ENCODE assay signal across 10 cellular contexts in genomic region chr6:161353208-161353613, GRCh38.
DNase-seq lines count a peak whose midpoint lies in the region; ATAC-seq and TF ChIP-seq lines count a peak whose summit lies in the region.
"Had no signal": no experiment of that assay in that cellular context is flagged by ENCODE, and none has a peak within 500 bp of the region (broad histone marks: within the 10 kb centered on the region; RNA-seq: fewer than 3 reads in every experiment).

No MANE protein-coding gene starts in this region.

- peak; percentile 55; the same call in 1 of the 2 replicates for TF ChIP-seq CTCF in WTC11 (IDR thresholded peaks at IDR 0.05)
- TF ChIP-seq CTCF in upper lobe of right lung (IDR thresholded peaks at IDR 0.05): peak; percentile 15
- no peak for TF ChIP-seq CTCF in tibial artery (IDR thresholded peaks at IDR 0.05)

- peaks cover 2% of the 10 kb centered on the region for H3K4me1 ChIP-seq in iPS-15b (ENCODE audit: control insufficient read depth, insufficient read depth, low read length)
- H3K4me1 ChIP-seq in upper lobe of right lung: no peaks in the 10 kb centered on the region
- no peaks in the 10 kb centered on the region for H3K4me1 ChIP-seq in tibial artery

- no peak overlapping the region for H3K27ac Mint-ChIP-seq in WTC11

- H3K9me3 ChIP-seq in iPS-15b (ENCODE audit: control insufficient read depth, insufficient read depth, low read length) (no peaks in the 10 kb centered on the region), upper lobe of right lung (no peaks in the 10 kb centered on the region), tibial artery (no peaks in the 10 kb centered on the region)

- POLR2A ChIA-PET in WTC11 (lab: Charles Lee): interaction anchor here (1.0 kb wide), 1 partner anchor 79 kb away, joined by 7 read pairs; the partner anchor contains the start of gene AGPAT4

- no peak overlapping the region for H3K9ac ChIP-seq in iPS-15b (ENCODE audit: low read depth, low read length)

- no peaks in the 10 kb centered on the region for H3K9me3 Mint-ChIP-seq in WTC11

- H3K4me1 Mint-ChIP-seq in WTC11: peaks cover 27% of the 10 kb centered on the region
- H3K4me1 Mint-ChIP-seq: brain had no signal

- no peaks in the 10 kb centered on the region for H3K36me3 ChIP-seq in iPS-15b (ENCODE audit: control insufficient read depth, insufficient read depth, low read length)
- H3K36me3 ChIP-seq in upper lobe of right lung: no peaks in the 10 kb centered on the region
- H3K36me3 ChIP-seq in tibial artery: no peaks in the 10 kb centered on the region

- H3K36me3 Mint-ChIP-seq in WTC11: no peaks in the 10 kb centered on the region
- H3K36me3 Mint-ChIP-seq: brain had no signal

- H3K27ac ChIP-seq in upper lobe of right lung: no peak overlapping the region
- H3K27ac ChIP-seq in tibial artery: no peak overlapping the region

- intact Hi-C loops in upper lobe of right lung (cut with DNase I): no loop called here
- intact Hi-C loops in tibial artery (cut with DNase I; ENCODE audit: low total_unique reads): no loop called here

- ATAC-seq in WTC11: peak; percentile 96
- peak; percentile 64 for ATAC-seq in upper lobe of right lung

- peaks cover 4% of the 10 kb centered on the region; the same call in 1 of the 2 replicates for H3K27me3 Mint-ChIP-seq in WTC11 (ENCODE audit: low read depth)
- H3K27me3 Mint-ChIP-seq: brain had no signal

- no peak overlapping the region for H3K4me3 Mint-ChIP-seq in WTC11
- H3K4me3 Mint-ChIP-seq: brain had no signal

- DNase-seq in NOMO-1 treated with DMSO at 0.1 percent for 48 hours (lab: John Stamatoyannopoulos, UW; ENCODE audit: unreplicated experiment) (peak; percentile 34), NOMO-1 treated with dmso at 0.1 percent for 144 hours (lab: John Stamatoyannopoulos, UW; ENCODE audit: unreplicated experiment) (no peak), WTC11 (ENCODE audit: low spot score) (peak; percentile 81), upper lobe of right lung (no peak), NCI-H526 treated with DMSO at 0.1 percent for 48 hours (lab: John Stamatoyannopoulos, UW) (no peak), NCI-H2081 treated with DMSO at 0.1 percent for 48 hours (lab: John Stamatoyannopoulos, UW) (no peak), tibial artery (no peak)
- DNase-seq: NCI-H2081 had no signal

- H3K27me3 ChIP-seq in iPS-15b (ENCODE audit: control insufficient read depth, insufficient read depth, low read length) (no peaks in the 10 kb centered on the region), upper lobe of right lung (no peaks in the 10 kb centered on the region), tibial artery (no peaks in the 10 kb centered on the region)

- peak overlapping the region; percentile 1 for H3K4me3 ChIP-seq in iPS-15b (ENCODE audit: low read depth, low read length)
- H3K4me3 ChIP-seq in upper lobe of right lung: no peak overlapping the region
- H3K4me3 ChIP-seq in tibial artery: no peak overlapping the region

- CTCF ChIA-PET in WTC11 (lab: Charles Lee): interaction anchor here (0.5 to 4.7 kb wide), 13 partner anchors 9 to 781 kb away, joined by 3 to 69 read pairs (median 4); partner anchors contain the start of gene AGPAT4

TF ChIP-seq in WTC11, 78 proteins besides CTCF, POLR2A, EP300 and RAD21:
- no peak for TF ChIP-seq NR3C1 (CRISPR knock-in tag; conservative IDR thresholded peaks at IDR 0.05; ENCODE audit: low read depth)
- TF ChIP-seq CDX4 (CRISPR knock-in tag; IDR thresholded peaks at IDR 0.05; ENCODE audit: borderline replicate concordance): no peak
- no peak for TF ChIP-seq TP53 (CRISPR knock-in tag; IDR thresholded peaks at IDR 0.05)
- peak; percentile 78 for TF ChIP-seq PRDM15 (CRISPR knock-in tag; IDR thresholded peaks at IDR 0.05)
- TF ChIP-seq TEAD4 (CRISPR knock-in tag; IDR thresholded peaks at IDR 0.05): 0 out of 2 replicates have a peak, but pooled peaks have one; percentile 33
- no peak for TF ChIP-seq SOX15 (CRISPR knock-in tag; IDR thresholded peaks at IDR 0.05)

Comparison
In these comparisons a context has a peak if more than half of its experiments do, and no peak if none do; other contexts are left out.
1. DNase-seq: peak in NOMO-1 treated with DMSO at 0.1 percent for 48 hours (single experiment) and WTC11 (single experiment); none in NOMO-1 treated with dmso at 0.1 percent for 144 hours (single experiment), upper lobe of right lung (single experiment), NCI-H526 treated with DMSO at 0.1 percent for 48 hours (single experiment), NCI-H2081 treated with DMSO at 0.1 percent for 48 hours (single experiment) and tibial artery (0 of 2).
2. CTCF ChIP-seq: peak in WTC11 (single experiment) and upper lobe of right lung (single experiment); none in tibial artery (0 of 2).